ENCODE assay signal across 8 cellular contexts in genomic region chr20:31573555-31574295, GRCh38. TPM values are rescaled to one million over a fixed set of nuclear protein-coding genes. Genes with fewer than 3 reads are reported as not detected.
A peak's percentile ranks its signal among the peaks of the same experiment; 100 is the strongest.
DNase-seq lines count a peak whose midpoint lies in the region; ATAC-seq and TF ChIP-seq lines count a peak whose summit lies in the region.

No MANE protein-coding gene starts in this region.

- H3K9ac ChIP-seq in skeletal muscle tissue (ENCODE audit: low read depth in 1 of 3, low read length in 3 of 3), result peak overlapping the region; percentile 76 to 86 (median 85)

- H3K27ac ChIP-seq in SJSA1 (peak overlapping the region; percentile 88), skeletal muscle tissue (ENCODE audit: low read depth, low read length) (peak overlapping the region; percentile 98)

- H3K4me3 Mint-ChIP-seq in T-helper 1 cell treated with Interleukin-12 subunit alpha and Interleukin-12 subunit beta and Interleukin-4 antibody, amounts not matched to agents 30 μg/mL and 1 μg/mL, for 36 hours, result peak overlapping the region; percentile 87

- H3K36me3 Mint-ChIP-seq in T-helper 1 cell treated with Interleukin-12 subunit alpha and Interleukin-12 subunit beta and Interleukin-4 antibody, amounts not matched to agents 30 μg/mL and 1 μg/mL, for 36 hours (ENCODE audit: low read depth), result peaks cover 3% of the 10 kb centered on the region

- ATAC-seq in HG03442 (IDR thresholded peaks at IDR 0.05; ENCODE audit: unreplicated experiment) (peak; percentile 5), GM21423 (IDR thresholded peaks at IDR 0.05; ENCODE audit: unreplicated experiment) (no peak), HG03469 (IDR thresholded peaks at IDR 0.05; ENCODE audit: unreplicated experiment) (no peak)

- no peak for TF ChIP-seq CTCF in fibroblast of mammary gland (conservative IDR thresholded peaks at IDR 0.05; ENCODE audit: control insufficient read depth, insufficient read depth, low read depth, low read length)

- peaks cover 22% of the 10 kb centered on the region for H3K4me1 Mint-ChIP-seq in T-helper 1 cell treated with Interleukin-12 subunit alpha and Interleukin-12 subunit beta and Interleukin-4 antibody, amounts not matched to agents 30 μg/mL and 1 μg/mL, for 36 hours (ENCODE audit: low read depth)

- peak overlapping the region; percentile 84 for H3K27ac Mint-ChIP-seq in T-helper 1 cell treated with Interleukin-12 subunit alpha and Interleukin-12 subunit beta and Interleukin-4 antibody, amounts not matched to agents 30 μg/mL and 1 μg/mL, for 36 hours

- H3K4me3 ChIP-seq in SJSA1, result peak overlapping the region; percentile 40
- H3K4me3 ChIP-seq in fibroblast of mammary gland (ENCODE audit: control insufficient read depth, low read depth, low read length), result peak overlapping the region; percentile 64
- peak overlapping the region; percentile 83 to 89 (median 84) for H3K4me3 ChIP-seq in skeletal muscle tissue (ENCODE audit: low read length in 3 of 3)

- H3K9me3 ChIP-seq in SJSA1 (replicated peaks) (no peaks in the 10 kb centered on the region), skeletal muscle tissue (ENCODE audit: control insufficient read depth in 3 of 3, low read length in 3 of 3) (no peaks in the 10 kb centered on the region)

- H3K9me3 Mint-ChIP-seq in T-helper 1 cell treated with Interleukin-12 subunit alpha and Interleukin-12 subunit beta and Interleukin-4 antibody, amounts not matched to agents 30 μg/mL and 1 μg/mL, for 36 hours, result no peaks in the 10 kb centered on the region

- H3K27me3 Mint-ChIP-seq in T-helper 1 cell treated with Interleukin-12 subunit alpha and Interleukin-12 subunit beta and Interleukin-4 antibody, amounts not matched to agents 30 μg/mL and 1 μg/mL, for 36 hours (ENCODE audit: low read depth), result no peaks in the 10 kb centered on the region

- H3K4me1 ChIP-seq in SJSA1 (replicated peaks) (peaks cover 54% of the 10 kb centered on the region), skeletal muscle tissue (ENCODE audit: control insufficient read depth in 3 of 3, insufficient read depth in 3 of 3, low read length in 3 of 3) (peaks cover 23 to 31% (median 24%) of the 10 kb centered on the region in 3 donors)

- DNase-seq in T-helper 1 cell (no peak), SJSA1 (ENCODE audit: low read depth in 1 of 2, low spot score in 2 of 2) (peak in 1 of 2 experiments; percentile 78), fibroblast of mammary gland (ENCODE audit: low read depth) (no peak)

- H3K36me3 ChIP-seq in SJSA1 (peaks cover 14% of the 10 kb centered on the region), skeletal muscle tissue (ENCODE audit: control insufficient read depth in 3 of 3, insufficient read depth in 3 of 3, low read length in 3 of 3) (peaks cover 0 to 5% (median 2%) of the 10 kb centered on the region in 3 donors)

- H3K27me3 ChIP-seq in SJSA1 (replicated peaks) (no peaks in the 10 kb centered on the region), skeletal muscle tissue (ENCODE audit: control insufficient read depth in 3 of 3, insufficient read depth in 3 of 3, low read length in 3 of 3) (no peaks in the 10 kb centered on the region)

RNA-seq across cellular contexts. Expression of gene ID1, which starts 31.4 kb away (rescaled TPM):
- total RNA-seq in SJSA1 (2014; rRNA removed; shearing (Covaris generic)), result 700 and 729 TPM in 2 replicates
- 136 TPM for total RNA-seq in skeletal muscle tissue

RNA-seq across cellular contexts. Expression of gene HM13, which starts 59.5 kb away (rescaled TPM):
- total RNA-seq in SJSA1 (2014; rRNA removed; shearing (Covaris generic)), result 28.2 and 68.1 TPM in 2 replicates
- total RNA-seq in skeletal muscle tissue, result 30.8 TPM
